11 cellular contexts compared by ENCODE assay signal in the genomic region with DNA sequence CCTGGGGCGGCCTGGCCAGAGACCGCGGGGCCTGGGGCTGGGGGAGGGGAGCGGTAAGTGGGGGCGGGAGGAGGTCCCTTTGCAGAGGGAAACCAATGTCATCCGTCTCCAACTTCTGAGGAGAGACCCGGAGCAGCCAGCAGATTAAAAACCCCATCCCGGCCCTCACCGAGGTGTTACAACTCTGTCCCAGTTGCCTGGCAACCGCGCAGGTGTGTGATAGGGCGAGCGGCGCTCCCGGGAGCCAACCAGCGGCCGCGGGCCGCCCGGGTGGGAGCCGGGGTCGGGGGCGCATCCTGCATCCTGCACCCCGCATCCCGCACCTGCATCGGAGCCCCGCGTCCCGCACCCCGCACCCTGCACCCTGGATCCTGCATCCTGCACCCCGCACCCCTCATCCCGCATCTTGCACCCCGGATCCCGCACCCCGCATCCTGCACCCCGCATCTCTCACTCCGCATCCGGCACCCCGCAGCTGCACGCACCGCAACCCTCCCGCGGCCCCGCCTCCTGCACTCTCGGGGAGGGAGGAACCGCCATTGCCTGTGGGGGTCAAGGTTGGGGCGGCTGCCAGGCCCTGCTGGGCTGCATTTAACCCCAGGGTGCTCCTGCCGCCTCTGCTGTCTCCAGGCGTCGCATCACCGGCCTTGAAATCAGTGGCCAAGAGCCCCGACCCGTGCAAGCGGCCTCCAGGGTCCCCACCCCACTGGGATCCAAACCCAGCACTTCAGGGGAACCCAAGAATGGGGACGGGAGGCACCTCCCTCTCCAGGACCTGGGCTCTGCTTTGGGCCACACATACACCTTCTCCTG. TPM values are rescaled to one million over a fixed set of nuclear protein-coding genes. Genes with fewer than 3 reads are reported as not detected.
DNase-seq lines count a peak whose midpoint lies in the region; ATAC-seq and TF ChIP-seq lines count a peak whose summit lies in the region.
"Had no signal": no experiment of that assay in that cellular context is flagged by ENCODE, and none has a peak within 500 bp of the region (broad histone marks: within the 10 kb centered on the region; RNA-seq: fewer than 3 reads in every experiment).

No MANE protein-coding gene starts in this region.

- CTCF ChIA-PET in WTC11 (lab: Charles Lee) = no interaction called here

- peak; percentile 15 for DNase-seq in activated naive CD8-positive, alpha-beta T cell treated with anti-CD3 and anti-CD28 coated beads for 36 hours
- DNase-seq in activated naive CD8-positive, alpha-beta T cell treated with anti-CD3 and anti-CD28 coated beads, Interleukin-2, amount 50 U/mL, for 24 hours = no peak
- DNase-seq in WTC11 (ENCODE audit: low spot score) (peak; percentile 78), right atrium auricular region (ENCODE audit: low spot score) (no peak), glomerular visceral epithelial cell (ENCODE audit: extremely low spot score) (no peak), HFFc6 (no peak), hepatic stellate cell (ENCODE audit: low spot score) (no peak)
- DNase-seq: NCI-H2029, upper lobe of right lung had no signal

- H3K36me3 Mint-ChIP-seq in activated naive CD8-positive, alpha-beta T cell treated with anti-CD3 and anti-CD28 coated beads for 36 hours = no peaks in the 10 kb centered on the region
- H3K36me3 Mint-ChIP-seq in activated naive CD8-positive, alpha-beta T cell treated with anti-CD3 and anti-CD28 coated beads, Interleukin-2, amount 50 U/mL, for 24 hours (ENCODE audit: low read depth) = no peaks in the 10 kb centered on the region
- H3K36me3 Mint-ChIP-seq in WTC11 (no peaks in the 10 kb centered on the region), HFFc6 (ENCODE audit: low read depth) (no peaks in the 10 kb centered on the region)

- ATAC-seq in activated naive CD8-positive, alpha-beta T cell treated with anti-CD3 and anti-CD28 coated beads, Interleukin-2, amount 50 U/mL, for 24 hours = no peak
- ATAC-seq in WTC11 = peak; percentile 94
- ATAC-seq: upper lobe of right lung had no signal

- H3K4me1 Mint-ChIP-seq in activated naive CD8-positive, alpha-beta T cell treated with anti-CD3 and anti-CD28 coated beads for 36 hours = peaks cover 24% of the 10 kb centered on the region
- H3K4me1 Mint-ChIP-seq in activated naive CD8-positive, alpha-beta T cell treated with anti-CD3 and anti-CD28 coated beads, Interleukin-2, amount 50 U/mL, for 24 hours = peaks cover 11% of the 10 kb centered on the region
- H3K4me1 Mint-ChIP-seq in WTC11 (peaks cover 2% of the 10 kb centered on the region), HFFc6 (ENCODE audit: low read depth) (peaks cover 6% of the 10 kb centered on the region; the same call in 1 of the 2 replicates)

- peak overlapping the region; percentile 18 to 35 for H3K4me3 ChIP-seq in right atrium auricular region
- H3K4me3 ChIP-seq: upper lobe of right lung had no signal

- no peaks in the 10 kb centered on the region for H3K36me3 ChIP-seq in right atrium auricular region
- H3K36me3 ChIP-seq: upper lobe of right lung had no signal

- no peaks in the 10 kb centered on the region for H3K9me3 Mint-ChIP-seq in activated naive CD8-positive, alpha-beta T cell treated with anti-CD3 and anti-CD28 coated beads for 36 hours
- no peaks in the 10 kb centered on the region for H3K9me3 Mint-ChIP-seq in activated naive CD8-positive, alpha-beta T cell treated with anti-CD3 and anti-CD28 coated beads, Interleukin-2, amount 50 U/mL, for 24 hours
- no peaks in the 10 kb centered on the region for H3K9me3 Mint-ChIP-seq in WTC11
- H3K9me3 Mint-ChIP-seq in HFFc6 = no peaks in the 10 kb centered on the region
- H3K9me3 Mint-ChIP-seq: activated T-helper 2 cell treated with anti-CD3 and anti-CD28 coated beads, Interferon-gamma antibody, Interleukin-2, Interleukin-4, amounts not matched to agents 10 μg/mL and 5 μg/mL and 100 μg/mL, durations not matched to agents 14 hours and 24 hours and 36 hours had no signal

- peaks cover 22% of the 10 kb centered on the region for H3K27me3 Mint-ChIP-seq in activated naive CD8-positive, alpha-beta T cell treated with anti-CD3 and anti-CD28 coated beads for 36 hours
- H3K27me3 Mint-ChIP-seq in activated naive CD8-positive, alpha-beta T cell treated with anti-CD3 and anti-CD28 coated beads, Interleukin-2, amount 50 U/mL, for 24 hours = peaks cover 11% of the 10 kb centered on the region
- H3K27me3 Mint-ChIP-seq in WTC11 (ENCODE audit: low read depth) (peaks cover 38% of the 10 kb centered on the region), HFFc6 (ENCODE audit: insufficient read depth) (peaks cover 46% of the 10 kb centered on the region)

- H3K4me3 Mint-ChIP-seq in activated naive CD8-positive, alpha-beta T cell treated with anti-CD3 and anti-CD28 coated beads for 36 hours = no peak overlapping the region
- no peak overlapping the region for H3K4me3 Mint-ChIP-seq in activated naive CD8-positive, alpha-beta T cell treated with anti-CD3 and anti-CD28 coated beads, Interleukin-2, amount 50 U/mL, for 24 hours
- H3K4me3 Mint-ChIP-seq in WTC11 = 0 out of 2 replicates have a peak overlapping the region, but pooled peaks have one; percentile 22
- H3K4me3 Mint-ChIP-seq in HFFc6 = no peak overlapping the region

- H3K9me3 ChIP-seq in right atrium auricular region = no peaks in the 10 kb centered on the region
- H3K9me3 ChIP-seq: upper lobe of right lung had no signal

- no peak overlapping the region for H3K27ac Mint-ChIP-seq in activated naive CD8-positive, alpha-beta T cell treated with anti-CD3 and anti-CD28 coated beads for 36 hours
- H3K27ac Mint-ChIP-seq in activated naive CD8-positive, alpha-beta T cell treated with anti-CD3 and anti-CD28 coated beads, Interleukin-2, amount 50 U/mL, for 24 hours = no peak overlapping the region
- H3K27ac Mint-ChIP-seq in WTC11 = no peak overlapping the region
- H3K27ac Mint-ChIP-seq in HFFc6 = no peak overlapping the region
- H3K27ac Mint-ChIP-seq: activated T-helper 2 cell treated with anti-CD3 and anti-CD28 coated beads, Interferon-gamma antibody, Interleukin-2, Interleukin-4, amounts not matched to agents 10 μg/mL and 5 μg/mL and 100 μg/mL, durations not matched to agents 14 hours and 24 hours and 36 hours had no signal

- TF ChIP-seq CTCF in WTC11 (IDR thresholded peaks at IDR 0.05) = no peak
- TF ChIP-seq CTCF in right atrium auricular region (IDR thresholded peaks at IDR 0.05) = no peak
- TF ChIP-seq CTCF in HFFc6 (IDR thresholded peaks at IDR 0.05) = no peak

- peaks cover 0 to 16% of the 10 kb centered on the region in 2 donors for H3K4me1 ChIP-seq in right atrium auricular region
- H3K4me1 ChIP-seq: upper lobe of right lung had no signal

- H3K27ac ChIP-seq in right atrium auricular region (peak overlapping the region in 1 of 2 donors; percentile 31), temporal lobe (ENCODE audit: low read depth, low read length) (peak overlapping the region; percentile 44)
- H3K27ac ChIP-seq: upper lobe of right lung had no signal

- H3K27me3 ChIP-seq in right atrium auricular region = no peaks in the 10 kb centered on the region

- POLR2A ChIA-PET in WTC11 (lab: Charles Lee) = interaction anchor here (0.6 to 0.7 kb wide), 2 partner anchors 48 to 61 kb away, joined by 4 read pairs; a partner anchor contains a TSS

TF ChIP-seq in WTC11, 78 proteins besides CTCF, POLR2A, EP300 and RAD21:
- TF ChIP-seq NFATC4 (CRISPR knock-in tag; IDR thresholded peaks at IDR 0.05) (no peak), NFYB (CRISPR knock-in tag; conservative IDR thresholded peaks at IDR 0.05; ENCODE audit: low read depth) (peak; percentile 58), ZNF416 (CRISPR knock-in tag; IDR thresholded peaks at IDR 0.05) (no peak), EMX1 (CRISPR knock-in tag; IDR thresholded peaks at IDR 0.05) (no peak)
- TF ChIP-seq, protein P1, sequence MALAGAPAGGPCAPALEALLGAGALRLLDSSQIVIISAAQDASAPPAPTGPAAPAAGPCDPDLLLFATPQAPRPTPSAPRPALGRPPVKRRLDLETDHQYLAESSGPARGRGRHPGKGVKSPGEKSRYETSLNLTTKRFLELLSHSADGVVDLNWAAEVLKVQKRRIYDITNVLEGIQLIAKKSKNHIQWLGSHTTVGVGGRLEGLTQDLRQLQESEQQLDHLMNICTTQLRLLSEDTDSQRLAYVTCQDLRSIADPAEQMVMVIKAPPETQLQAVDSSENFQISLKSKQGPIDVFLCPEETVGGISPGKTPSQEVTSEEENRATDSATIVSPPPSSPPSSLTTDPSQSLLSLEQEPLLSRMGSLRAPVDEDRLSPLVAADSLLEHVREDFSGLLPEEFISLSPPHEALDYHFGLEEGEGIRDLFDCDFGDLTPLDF (CRISPR knock-in tag; IDR thresholded peaks at IDR 0.05) = no peak
TF ChIP-seq in WTC11: peak in this region for 1.

RNA-seq across cellular contexts. Expression of a gene that starts 47.3 kb away (rescaled TPM):
- total RNA-seq in activated naive CD8-positive, alpha-beta T cell treated with anti-CD3 and anti-CD28 coated beads for 36 hours = under 1 TPM; 0.64 to 0.80 TPM
- total RNA-seq in WTC11 (2021) (0.27 to 0.72 TPM (median 0.37 TPM) in 3 replicates), right atrium auricular region (1 to 10 TPM; 1.8 to 5.0 TPM), temporal lobe (18.2 TPM)
- total RNA-seq in HFFc6 (2021; fragmentation: NEBNext Ultra II Directional; extraction: Animal tissue kit (Norgen Biotek cat#: 25700)) = under 1 TPM; 0.33 to 0.60 (median 0.39) TPM

RNA-seq across cellular contexts. Expression of a gene that starts 52.2 kb away (rescaled TPM):
- 10 to 100 TPM; 34.7 to 35.3 TPM for total RNA-seq in activated naive CD8-positive, alpha-beta T cell treated with anti-CD3 and anti-CD28 coated beads for 36 hours
- total RNA-seq in WTC11 (2021) = 29.5 to 43.2 TPM (median 33.0 TPM) in 3 replicates
- 10 to 100 TPM; 17.2 to 21.6 TPM for total RNA-seq in right atrium auricular region
- 23.1 TPM for total RNA-seq in temporal lobe
- total RNA-seq in HFFc6 (2021; fragmentation: NEBNext Ultra II Directional; extraction: Animal tissue kit (Norgen Biotek cat#: 25700)) = 10 to 100 TPM; 65.9 to 81.6 (median 71.8) TPM

Comparison
In these comparisons a context has a peak if more than half of its experiments do, and no peak if none do; other contexts are left out.
1. DNase-seq: peak in activated naive CD8-positive, alpha-beta T cell treated with anti-CD3 and anti-CD28 coated beads for 36 hours (single experiment) and WTC11 (single experiment); none in activated naive CD8-positive, alpha-beta T cell treated with anti-CD3 and anti-CD28 coated beads, Interleukin-2, amount 50 U/mL, for 24 hours (single experiment), right atrium auricular region (single experiment), glomerular visceral epithelial cell (single experiment), HFFc6 (single experiment) and hepatic stellate cell (single experiment).